ENCODE assay signal across 36 cellular contexts in the genomic region with DNA sequence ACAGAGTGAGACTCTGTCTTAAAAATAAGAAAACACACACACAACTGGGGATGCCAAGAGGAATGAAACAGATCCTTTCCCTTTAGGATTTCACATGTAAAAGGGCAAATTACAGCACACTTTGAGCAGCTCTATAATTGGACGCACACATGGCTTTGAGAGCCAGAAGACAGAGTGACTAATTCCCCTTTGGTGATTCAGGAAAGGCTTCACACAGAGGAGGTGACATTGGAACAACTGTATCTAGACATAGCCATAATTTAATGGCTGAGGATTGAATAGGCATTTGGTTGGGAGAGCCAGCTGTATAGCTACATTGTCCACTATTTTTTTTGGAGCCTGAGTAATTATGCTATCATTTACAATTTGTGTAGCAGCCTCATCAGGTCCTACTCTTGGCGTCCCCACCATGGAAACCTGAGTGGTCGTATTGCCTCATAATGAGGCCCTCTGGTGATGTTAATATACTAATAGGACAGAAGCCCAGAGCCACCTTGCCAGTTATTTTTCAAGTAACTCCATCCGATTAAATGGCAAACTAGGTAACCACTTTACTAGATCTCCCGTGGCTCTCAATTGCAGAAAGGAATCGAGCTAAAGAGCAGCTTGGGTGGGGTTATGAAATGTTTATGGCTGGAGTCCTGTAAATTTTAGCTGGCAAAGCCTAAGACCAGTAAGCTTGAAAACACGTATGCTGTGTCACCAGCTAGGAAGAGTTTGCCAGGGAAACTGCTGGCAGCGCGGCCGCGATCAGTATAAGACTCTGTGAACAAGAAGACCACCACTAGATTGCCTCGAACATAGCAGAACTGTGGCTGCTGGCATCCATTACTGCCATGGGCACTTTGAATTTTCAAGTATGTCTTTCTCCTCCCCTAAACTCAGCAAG. TPM values are rescaled to one million over a fixed set of nuclear protein-coding genes. Genes with fewer than 3 reads are reported as not detected.
DNase-seq lines count a peak whose midpoint lies in the region; ATAC-seq, FAIRE-seq and TF ChIP-seq lines count a peak whose summit lies in the region.
"Had no signal": no experiment of that assay in that cellular context is flagged by ENCODE, and none has a peak within 500 bp of the region (broad histone marks: within the 10 kb centered on the region; RNA-seq: fewer than 3 reads in every experiment).

No MANE protein-coding gene starts in this region.

- DNase-seq in A549 (ENCODE audit: low read depth in 1 of 2, low spot score in 1 of 2) (no peak), NCI-H69 (lab: John Stamatoyannopoulos, UW) (peak; percentile 86), myocyte (ENCODE audit: low read depth) (peak; percentile 18), pancreas (no peak), posterior cingulate gyrus (no peak)
- DNase-seq in stimulated activated naive CD4-positive, alpha-beta T cell (lab: John Stamatoyannopoulos, UW): no peak
- DNase-seq: activated CD8-positive, alpha-beta memory T cell treated with anti-CD3 and anti-CD28 coated beads, Interleukin-2, amount 10 ng/mL, durations not matched to agents 7 days and 5 days; activated gamma-delta T cell; activated naive CD8-positive, alpha-beta T cell treated with anti-CD3 and anti-CD28 coated beads, Interleukin-2, amount 10 ng/mL, durations not matched to agents 7 days and 5 days; activated T-cell treated with anti-CD3 and anti-CD28 coated beads, Interleukin-2, amount 50 U/mL, for 4 hours; DMS153; effector memory CD8-positive, alpha-beta T cell; foreskin fibroblast; HCEC 1CT; heart left ventricle; islet precursor cell; left ventricle myocardium superior; mesendoderm; NCI-H1105 treated with DMSO at 0.1 percent for 48 hours; NCI-H2029 treated with DMSO at 0.1 percent for 48 hours; NCI-H510A; right lobe of liver; Right ventricle myocardium superior; stimulated activated CD4-positive, alpha-beta T cell treated with anti-CD3 and anti-CD28 coated beads, Interleukin-12 subunit alpha, Interleukin-12 subunit beta, amount 100 ng/mL, for 4 hours; stimulated activated CD4-positive, alpha-beta T cell treated with anti-CD3 and anti-CD28 coated beads, Interleukin-4, amount 100 ng/mL, for 24 hours; transverse colon had no signal

- 90% methylated on average over 11 of the region's 12 CpGs for WGBS in A549 (ENCODE audit: missing lambda C conversion rate)
- WGBS in pancreas, 2 donors: 85 to 89% methylated on average over 12 of the region's 12 CpGs

- POLR2A ChIA-PET in A549 (lab: Yijun Ruan, JAX): no interaction called here
- POLR2A ChIA-PET in HEK293 (lab: Yijun Ruan, JAX): no interaction called here

- H3K4me1 ChIP-seq in A549: peaks cover 45% of the 10 kb centered on the region
- peaks cover 8% of the 10 kb centered on the region for H3K4me1 ChIP-seq in HEK293 (ENCODE audit: control insufficient read depth, insufficient read depth, low read length)
- H3K4me1 ChIP-seq in pancreas: no peaks in the 10 kb centered on the region
- H3K4me1 ChIP-seq: heart left ventricle, right lobe of liver, transverse colon had no signal

- CTCF ChIA-PET in A549 (lab: Yijun Ruan, JAX): interaction anchor here (0.5 to 0.9 kb wide), 2 partner anchors 10 kb away, joined by 3 read pairs; no protein-coding TSS in a partner anchor
- CTCF ChIA-PET in HEK293 (lab: Yijun Ruan, JAX): interaction anchor here (0.6 kb wide), 1 partner anchor 26 kb away, joined by 3 read pairs; no protein-coding TSS in a partner anchor

- TF ChIP-seq EP300 in A549 (IDR thresholded peaks at IDR 0.05): no peak

- TF ChIP-seq CTCF in A549 (IDR thresholded peaks at IDR 0.05) (no peak), HEK293 (tag by site-specific recombination; IDR thresholded peaks at IDR 0.05) (no peak), pancreas (IDR thresholded peaks at IDR 0.05) (no peak)

- H3K9me3 ChIP-seq in A549 (no peaks in the 10 kb centered on the region), HEK293 (ENCODE audit: control insufficient read depth, insufficient read depth, low read depth, low read length) (no peaks in the 10 kb centered on the region), pancreas (no peaks in the 10 kb centered on the region)
- H3K9me3 ChIP-seq: ascending aorta, right lobe of liver, transverse colon had no signal

- TF ChIP-seq RAD21 in A549 (conservative IDR thresholded peaks at IDR 0.05 in 1 of 2, IDR thresholded peaks at IDR 0.05 in 1 of 2): no peak

- H3K4me2 ChIP-seq in A549: no peak overlapping the region

- H3K27ac ChIP-seq in A549 (peak overlapping the region; percentile 90 to 94; a peak in 5 of 6 replicates), HEK293 (ENCODE audit: extremely low read depth, low read depth, low read length) (no peak overlapping the region), pancreas (no peak overlapping the region)
- H3K27ac ChIP-seq: ascending aorta, heart left ventricle, right lobe of liver, transverse colon had no signal

- H3K4me3 ChIP-seq in A549 (no peak overlapping the region), HEK293 (ENCODE audit: low read depth, low read length) (no peak overlapping the region), pancreas (no peak overlapping the region)
- H3K4me3 ChIP-seq: ascending aorta, heart left ventricle, right lobe of liver, transverse colon had no signal

- no peak for ATAC-seq in A549
- ATAC-seq in GM21576 (IDR thresholded peaks at IDR 0.05; ENCODE audit: unreplicated experiment): no peak
- no peak for ATAC-seq in pancreas
- ATAC-seq: activated CD8-positive, alpha-beta memory T cell treated with anti-CD3 and anti-CD28 coated beads, Interleukin-2, amount 10 ng/mL, durations not matched to agents 7 days and 5 days; activated T-cell treated with anti-CD3 and anti-CD28 coated beads, Interleukin-2, amount 50 U/mL, for 4 hours; effector memory CD8-positive, alpha-beta T cell; heart left ventricle; left ventricle myocardium superior; right lobe of liver; SK-N-SH treated with all-trans-retinoic acid at 6 μM for 48 hours had no signal

- H3K27me3 ChIP-seq in pancreas: no peaks in the 10 kb centered on the region
- H3K27me3 ChIP-seq: ascending aorta, transverse colon had no signal

- no peaks in the 10 kb centered on the region for H3K36me3 ChIP-seq in HEK293 (ENCODE audit: control insufficient read depth in 2 of 2, insufficient read depth in 1 of 2, low read length in 2 of 2)
- H3K36me3 ChIP-seq in pancreas: no peaks in the 10 kb centered on the region
- H3K36me3 ChIP-seq: ascending aorta, heart left ventricle, right lobe of liver, transverse colon had no signal

- no peak for TF ChIP-seq POLR2A in A549 (IDR thresholded peaks at IDR 0.05; ENCODE audit: low read length)

- FAIRE-seq in A549 (lab: Jason Lieb, UNC) (no peak), pancreas (lab: Jason Lieb, UNC) (no peak)
- FAIRE-seq: G401.6 had no signal

- intact Hi-C loops in pancreas (cut with DNase I): no loop called here
- intact Hi-C loops in posterior cingulate gyrus (cut with DNase I): no loop called here

TF ChIP-seq in A549, 52 proteins besides CTCF, POLR2A, EP300 and RAD21 (continues in another document):
- TF ChIP-seq RARB (CRISPR knock-in tag; IDR thresholded peaks at IDR 0.05): no peak
- TF ChIP-seq FOXS1 (CRISPR knock-in tag; IDR thresholded peaks at IDR 0.05): no peak
- no peak for TF ChIP-seq HES2 (IDR thresholded peaks at IDR 0.05)
- no peak for TF ChIP-seq MAZ (IDR thresholded peaks at IDR 0.05; ENCODE audit: borderline replicate concordance, low read depth, low read length)
- no peak for TF ChIP-seq NPAS2 (CRISPR knock-in tag; IDR thresholded peaks at IDR 0.05; ENCODE audit: borderline replicate concordance)
- no peak for TF ChIP-seq KDM5A (IDR thresholded peaks at IDR 0.05)
- TF ChIP-seq PHF8 (IDR thresholded peaks at IDR 0.05; ENCODE audit: borderline replicate concordance, low read depth): no peak
- TF ChIP-seq EHF (CRISPR knock-in tag; IDR thresholded peaks at IDR 0.05): no peak

TF ChIP-seq in HEK293, 187 proteins besides CTCF, POLR2A, EP300 and RAD21:
- TF ChIP-seq SCRT1 (tag by site-specific recombination; IDR thresholded peaks at IDR 0.05; ENCODE audit: borderline replicate concordance) (no peak), FEZF1 (tag by site-specific recombination; IDR thresholded peaks at IDR 0.05) (peak; percentile 71), ZNF114 (tag by site-specific recombination; IDR thresholded peaks at IDR 0.05) (no peak), OSR2 (tag by site-specific recombination; IDR thresholded peaks at IDR 0.05) (peak; percentile 62; the same call in 1 of the 2 replicates), KLF1 (tag by site-specific recombination; IDR thresholded peaks at IDR 0.05) (0 out of 2 replicates have a peak, but pooled peaks have one; percentile 16), ZBTB17 (tag by site-specific recombination; IDR thresholded peaks at IDR 0.05) (no peak)
TF ChIP-seq in HEK293: peak in this region for 3.

RNA-seq across cellular contexts. Expression of gene PPEF1, which starts 8.4 kb away (rescaled TPM):
- polyA plus RNA-seq in A549 (2011; rRNA removed): 1.9 and 2.0 TPM in 2 replicates
- polyA plus RNA-seq in A549 (2012; cell fraction: cytosol; rRNA removed): 0.21 and 0.29 TPM in 2 replicates
- polyA plus RNA-seq in A549 (2012; cell fraction: nucleus; rRNA removed): 0.11 and 0.18 TPM in 2 replicates
- 1.0 to 1.1 TPM (median 1.0 TPM) in 3 replicates for polyA plus RNA-seq in A549 (2017; fragmentation: RNase III; extraction: RNeasy Plus Mini Kit Qiagen cat#74134 plus additional on column Dnase treatment)
- 3.0 and 3.9 TPM in 2 replicates for polyA minus RNA-seq in A549 (2011; rRNA and poly(A)+ RNA removed)
- 1.0 and 1.2 TPM in 2 replicates for total RNA-seq in myocyte
- polyA plus RNA-seq in myocyte (2012): 0.03 TPM
- total RNA-seq in pancreas: under 1 TPM in 2 of 6 donors, not detected in 4; 0.09 to 0.56 TPM
- under 1 TPM; 0.04 to 0.28 TPM for polyA plus RNA-seq in pancreas
- total RNA-seq: activated CD8-positive, alpha-beta memory T cell treated with anti-CD3 and anti-CD28 coated beads, Interleukin-2, amount 10 ng/mL, durations not matched to agents 7 days and 5 days; activated naive CD8-positive, alpha-beta T cell treated with anti-CD3 and anti-CD28 coated beads, Interleukin-2, amount 10 ng/mL, durations not matched to agents 7 days and 5 days; ascending aorta; epithelial cell of proximal tubule; HT1080; right lobe of liver; transverse colon had no signal

RNA-seq across cellular contexts. Expression of gene RS1, which starts 27.1 kb away (rescaled TPM):
- polyA plus RNA-seq in A549 (2011; rRNA removed): not detected in 2 replicates
- polyA plus RNA-seq in A549 (2012; cell fraction: cytosol; rRNA removed): not detected in 2 replicates
- not detected in 2 replicates for polyA plus RNA-seq in A549 (2012; cell fraction: nucleus; rRNA removed)
- polyA plus RNA-seq in A549 (2017; fragmentation: RNase III; extraction: RNeasy Plus Mini Kit Qiagen cat#74134 plus additional on column Dnase treatment): not detected in 3 replicates
- not detected in 2 replicates for polyA minus RNA-seq in A549 (2011; rRNA and poly(A)+ RNA removed)
- total RNA-seq in myocyte: not detected in 2 replicates
- 0.03 TPM for polyA plus RNA-seq in myocyte (2012)
- not detected for total RNA-seq in pancreas
- polyA plus RNA-seq in pancreas: not detected
- total RNA-seq: activated CD8-positive, alpha-beta memory T cell treated with anti-CD3 and anti-CD28 coated beads, Interleukin-2, amount 10 ng/mL, durations not matched to agents 7 days and 5 days; activated naive CD8-positive, alpha-beta T cell treated with anti-CD3 and anti-CD28 coated beads, Interleukin-2, amount 10 ng/mL, durations not matched to agents 7 days and 5 days; activated T-cell treated with anti-CD3 and anti-CD28 coated beads, Interleukin-2, amount 50 U/mL, for 4 hours; ascending aorta; cardiac septum; epithelial cell of proximal tubule; heart left ventricle; HT1080; left ventricle myocardium superior; neural crest cell; progenitor cell of endocrine pancreas; right lobe of liver; Right ventricle myocardium superior; transverse colon had no signal
- polyA plus RNA-seq: heart left ventricle had no signal

Comparison
In these comparisons a context has a peak if more than half of its experiments do, and no peak if none do; other contexts are left out.
1. DNase-seq: peak in NCI-H69 (single experiment) and myocyte (single experiment); none in A549 (0 of 2), stimulated activated naive CD4-positive, alpha-beta T cell (0 of 6), pancreas (0 of 6) and posterior cingulate gyrus (0 of 10).
2. H3K27ac ChIP-seq: peak in A549 (2 of 2); none in HEK293 (single experiment) and pancreas (0 of 4).